ENCODE assay signal across 1 cellular context in genomic region chr5:112860929-112861637, GRCh38.
TF ChIP-seq lines count a peak whose summit lies in the region.

Gene SRP19 (plus strand): TSS chr5:112861287. CDS start chr5:112861377, 90 bp downstream.

TF ChIP-seq in K562, 482 proteins besides CTCF, POLR2A, EP300 and RAD21 (continued from another document and continues in another):
- TF ChIP-seq, protein P1, sequence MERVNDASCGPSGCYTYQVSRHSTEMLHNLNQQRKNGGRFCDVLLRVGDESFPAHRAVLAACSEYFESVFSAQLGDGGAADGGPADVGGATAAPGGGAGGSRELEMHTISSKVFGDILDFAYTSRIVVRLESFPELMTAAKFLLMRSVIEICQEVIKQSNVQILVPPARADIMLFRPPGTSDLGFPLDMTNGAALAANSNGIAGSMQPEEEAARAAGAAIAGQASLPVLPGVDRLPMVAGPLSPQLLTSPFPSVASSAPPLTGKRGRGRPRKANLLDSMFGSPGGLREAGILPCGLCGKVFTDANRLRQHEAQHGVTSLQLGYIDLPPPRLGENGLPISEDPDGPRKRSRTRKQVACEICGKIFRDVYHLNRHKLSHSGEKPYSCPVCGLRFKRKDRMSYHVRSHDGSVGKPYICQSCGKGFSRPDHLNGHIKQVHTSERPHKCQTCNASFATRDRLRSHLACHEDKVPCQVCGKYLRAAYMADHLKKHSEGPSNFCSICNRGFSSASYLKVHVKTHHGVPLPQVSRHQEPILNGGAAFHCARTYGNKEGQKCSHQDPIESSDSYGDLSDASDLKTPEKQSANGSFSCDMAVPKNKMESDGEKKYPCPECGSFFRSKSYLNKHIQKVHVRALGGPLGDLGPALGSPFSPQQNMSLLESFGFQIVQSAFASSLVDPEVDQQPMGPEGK (CRISPR knock-in tag; IDR thresholded peaks at IDR 0.05; ENCODE audit: borderline replicate concordance), result no peak
- TF ChIP-seq ZNF449 (CRISPR knock-in tag; IDR thresholded peaks at IDR 0.05), result no peak
- TF ChIP-seq TEAD2 (tag; IDR thresholded peaks at IDR 0.05), result no peak
- TF ChIP-seq HNRNPL (IDR thresholded peaks at IDR 0.05; ENCODE audit: low read depth, low read length), result no peak
- peak; percentile 85; the same call in 1 of the 2 replicates for TF ChIP-seq NFRKB (IDR thresholded peaks at IDR 0.05; ENCODE audit: low read depth)
- TF ChIP-seq NCOA1 (IDR thresholded peaks at IDR 0.05; ENCODE audit: low read depth), result peak; percentile 95
- peak; percentile 94 for TF ChIP-seq CREM (IDR thresholded peaks at IDR 0.05; ENCODE audit: low read depth)
- no peak for TF ChIP-seq TRIM28 (IDR thresholded peaks at IDR 0.05)
- no peak for TF ChIP-seq ZNF197 (CRISPR knock-in tag; IDR thresholded peaks at IDR 0.05; ENCODE audit: low read depth)
- TF ChIP-seq ATF3 (IDR thresholded peaks at IDR 0.05), result peak; percentile 34; the same call in 1 of the 2 replicates
- peak; percentile 83 for TF ChIP-seq ATF3 (CRISPR knock-in tag; conservative IDR thresholded peaks at IDR 0.05)
- TF ChIP-seq STAG1 (CRISPR knock-in tag; IDR thresholded peaks at IDR 0.05; ENCODE audit: borderline replicate concordance), result peak; percentile 60; the same call in 1 of the 2 replicates
- TF ChIP-seq SRSF7 (optimal IDR thresholded peaks at IDR 0.05; ENCODE audit: low read depth, low read length), result no peak
- TF ChIP-seq, protein P2, sequence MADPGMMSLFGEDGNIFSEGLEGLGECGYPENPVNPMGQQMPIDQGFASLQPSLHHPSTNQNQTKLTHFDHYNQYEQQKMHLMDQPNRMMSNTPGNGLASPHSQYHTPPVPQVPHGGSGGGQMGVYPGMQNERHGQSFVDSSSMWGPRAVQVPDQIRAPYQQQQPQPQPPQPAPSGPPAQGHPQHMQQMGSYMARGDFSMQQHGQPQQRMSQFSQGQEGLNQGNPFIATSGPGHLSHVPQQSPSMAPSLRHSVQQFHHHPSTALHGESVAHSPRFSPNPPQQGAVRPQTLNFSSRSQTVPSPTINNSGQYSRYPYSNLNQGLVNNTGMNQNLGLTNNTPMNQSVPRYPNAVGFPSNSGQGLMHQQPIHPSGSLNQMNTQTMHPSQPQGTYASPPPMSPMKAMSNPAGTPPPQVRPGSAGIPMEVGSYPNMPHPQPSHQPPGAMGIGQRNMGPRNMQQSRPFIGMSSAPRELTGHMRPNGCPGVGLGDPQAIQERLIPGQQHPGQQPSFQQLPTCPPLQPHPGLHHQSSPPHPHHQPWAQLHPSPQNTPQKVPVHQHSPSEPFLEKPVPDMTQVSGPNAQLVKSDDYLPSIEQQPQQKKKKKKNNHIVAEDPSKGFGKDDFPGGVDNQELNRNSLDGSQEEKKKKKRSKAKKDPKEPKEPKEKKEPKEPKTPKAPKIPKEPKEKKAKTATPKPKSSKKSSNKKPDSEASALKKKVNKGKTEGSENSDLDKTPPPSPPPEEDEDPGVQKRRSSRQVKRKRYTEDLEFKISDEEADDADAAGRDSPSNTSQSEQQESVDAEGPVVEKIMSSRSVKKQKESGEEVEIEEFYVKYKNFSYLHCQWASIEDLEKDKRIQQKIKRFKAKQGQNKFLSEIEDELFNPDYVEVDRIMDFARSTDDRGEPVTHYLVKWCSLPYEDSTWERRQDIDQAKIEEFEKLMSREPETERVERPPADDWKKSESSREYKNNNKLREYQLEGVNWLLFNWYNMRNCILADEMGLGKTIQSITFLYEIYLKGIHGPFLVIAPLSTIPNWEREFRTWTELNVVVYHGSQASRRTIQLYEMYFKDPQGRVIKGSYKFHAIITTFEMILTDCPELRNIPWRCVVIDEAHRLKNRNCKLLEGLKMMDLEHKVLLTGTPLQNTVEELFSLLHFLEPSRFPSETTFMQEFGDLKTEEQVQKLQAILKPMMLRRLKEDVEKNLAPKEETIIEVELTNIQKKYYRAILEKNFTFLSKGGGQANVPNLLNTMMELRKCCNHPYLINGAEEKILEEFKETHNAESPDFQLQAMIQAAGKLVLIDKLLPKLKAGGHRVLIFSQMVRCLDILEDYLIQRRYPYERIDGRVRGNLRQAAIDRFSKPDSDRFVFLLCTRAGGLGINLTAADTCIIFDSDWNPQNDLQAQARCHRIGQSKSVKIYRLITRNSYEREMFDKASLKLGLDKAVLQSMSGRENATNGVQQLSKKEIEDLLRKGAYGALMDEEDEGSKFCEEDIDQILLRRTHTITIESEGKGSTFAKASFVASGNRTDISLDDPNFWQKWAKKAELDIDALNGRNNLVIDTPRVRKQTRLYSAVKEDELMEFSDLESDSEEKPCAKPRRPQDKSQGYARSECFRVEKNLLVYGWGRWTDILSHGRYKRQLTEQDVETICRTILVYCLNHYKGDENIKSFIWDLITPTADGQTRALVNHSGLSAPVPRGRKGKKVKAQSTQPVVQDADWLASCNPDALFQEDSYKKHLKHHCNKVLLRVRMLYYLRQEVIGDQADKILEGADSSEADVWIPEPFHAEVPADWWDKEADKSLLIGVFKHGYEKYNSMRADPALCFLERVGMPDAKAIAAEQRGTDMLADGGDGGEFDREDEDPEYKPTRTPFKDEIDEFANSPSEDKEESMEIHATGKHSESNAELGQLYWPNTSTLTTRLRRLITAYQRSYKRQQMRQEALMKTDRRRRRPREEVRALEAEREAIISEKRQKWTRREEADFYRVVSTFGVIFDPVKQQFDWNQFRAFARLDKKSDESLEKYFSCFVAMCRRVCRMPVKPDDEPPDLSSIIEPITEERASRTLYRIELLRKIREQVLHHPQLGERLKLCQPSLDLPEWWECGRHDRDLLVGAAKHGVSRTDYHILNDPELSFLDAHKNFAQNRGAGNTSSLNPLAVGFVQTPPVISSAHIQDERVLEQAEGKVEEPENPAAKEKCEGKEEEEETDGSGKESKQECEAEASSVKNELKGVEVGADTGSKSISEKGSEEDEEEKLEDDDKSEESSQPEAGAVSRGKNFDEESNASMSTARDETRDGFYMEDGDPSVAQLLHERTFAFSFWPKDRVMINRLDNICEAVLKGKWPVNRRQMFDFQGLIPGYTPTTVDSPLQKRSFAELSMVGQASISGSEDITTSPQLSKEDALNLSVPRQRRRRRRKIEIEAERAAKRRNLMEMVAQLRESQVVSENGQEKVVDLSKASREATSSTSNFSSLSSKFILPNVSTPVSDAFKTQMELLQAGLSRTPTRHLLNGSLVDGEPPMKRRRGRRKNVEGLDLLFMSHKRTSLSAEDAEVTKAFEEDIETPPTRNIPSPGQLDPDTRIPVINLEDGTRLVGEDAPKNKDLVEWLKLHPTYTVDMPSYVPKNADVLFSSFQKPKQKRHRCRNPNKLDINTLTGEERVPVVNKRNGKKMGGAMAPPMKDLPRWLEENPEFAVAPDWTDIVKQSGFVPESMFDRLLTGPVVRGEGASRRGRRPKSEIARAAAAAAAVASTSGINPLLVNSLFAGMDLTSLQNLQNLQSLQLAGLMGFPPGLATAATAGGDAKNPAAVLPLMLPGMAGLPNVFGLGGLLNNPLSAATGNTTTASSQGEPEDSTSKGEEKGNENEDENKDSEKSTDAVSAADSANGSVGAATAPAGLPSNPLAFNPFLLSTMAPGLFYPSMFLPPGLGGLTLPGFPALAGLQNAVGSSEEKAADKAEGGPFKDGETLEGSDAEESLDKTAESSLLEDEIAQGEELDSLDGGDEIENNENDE (IDR thresholded peaks at IDR 0.05; ENCODE audit: low read depth, low read length), result no peak
- TF ChIP-seq CSDE1 (IDR thresholded peaks at IDR 0.05), result no peak
- no peak for TF ChIP-seq COPS2 (conservative IDR thresholded peaks at IDR 0.05)
- 0 out of 2 replicates have a peak, but pooled peaks have one; percentile 11 for TF ChIP-seq RFX1 (IDR thresholded peaks at IDR 0.05)
- TF ChIP-seq AFF1 (IDR thresholded peaks at IDR 0.05; ENCODE audit: low read depth in 1 of 2, partially characterized antibody in 2 of 2), result no peak
- no peak for TF ChIP-seq ZKSCAN3 (CRISPR knock-in tag; IDR thresholded peaks at IDR 0.05)
- no peak for TF ChIP-seq KHSRP (IDR thresholded peaks at IDR 0.05)
- TF ChIP-seq ZNF518B (CRISPR knock-in tag; IDR thresholded peaks at IDR 0.05), result no peak
- TF ChIP-seq, protein P3, sequence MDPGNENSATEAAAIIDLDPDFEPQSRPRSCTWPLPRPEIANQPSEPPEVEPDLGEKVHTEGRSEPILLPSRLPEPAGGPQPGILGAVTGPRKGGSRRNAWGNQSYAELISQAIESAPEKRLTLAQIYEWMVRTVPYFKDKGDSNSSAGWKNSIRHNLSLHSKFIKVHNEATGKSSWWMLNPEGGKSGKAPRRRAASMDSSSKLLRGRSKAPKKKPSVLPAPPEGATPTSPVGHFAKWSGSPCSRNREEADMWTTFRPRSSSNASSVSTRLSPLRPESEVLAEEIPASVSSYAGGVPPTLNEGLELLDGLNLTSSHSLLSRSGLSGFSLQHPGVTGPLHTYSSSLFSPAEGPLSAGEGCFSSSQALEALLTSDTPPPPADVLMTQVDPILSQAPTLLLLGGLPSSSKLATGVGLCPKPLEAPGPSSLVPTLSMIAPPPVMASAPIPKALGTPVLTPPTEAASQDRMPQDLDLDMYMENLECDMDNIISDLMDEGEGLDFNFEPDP (CRISPR knock-in tag; IDR thresholded peaks at IDR 0.05), result no peak
- TF ChIP-seq ILK (tag; IDR thresholded peaks at IDR 0.05; ENCODE audit: borderline replicate concordance, low read depth), result no peak
- TF ChIP-seq SNRNP70 (optimal IDR thresholded peaks at IDR 0.05; ENCODE audit: low read depth, low read length), result no peak
- TF ChIP-seq PTBP1 (IDR thresholded peaks at IDR 0.05; ENCODE audit: low read depth, low read length), result no peak
- no peak for TF ChIP-seq CREBBP (IDR thresholded peaks at IDR 0.05; ENCODE audit: low read depth, low read length)
- no peak for TF ChIP-seq ZNF121 (CRISPR knock-in tag; conservative IDR thresholded peaks at IDR 0.05)
- no peak for TF ChIP-seq MED1 (CRISPR knock-in tag; IDR thresholded peaks at IDR 0.05; ENCODE audit: borderline replicate concordance)
- no peak for TF ChIP-seq HDAC3 (IDR thresholded peaks at IDR 0.05; ENCODE audit: borderline replicate concordance, partially characterized antibody)
